ENCODE assay signal across 16 cellular contexts in the genomic region with DNA sequence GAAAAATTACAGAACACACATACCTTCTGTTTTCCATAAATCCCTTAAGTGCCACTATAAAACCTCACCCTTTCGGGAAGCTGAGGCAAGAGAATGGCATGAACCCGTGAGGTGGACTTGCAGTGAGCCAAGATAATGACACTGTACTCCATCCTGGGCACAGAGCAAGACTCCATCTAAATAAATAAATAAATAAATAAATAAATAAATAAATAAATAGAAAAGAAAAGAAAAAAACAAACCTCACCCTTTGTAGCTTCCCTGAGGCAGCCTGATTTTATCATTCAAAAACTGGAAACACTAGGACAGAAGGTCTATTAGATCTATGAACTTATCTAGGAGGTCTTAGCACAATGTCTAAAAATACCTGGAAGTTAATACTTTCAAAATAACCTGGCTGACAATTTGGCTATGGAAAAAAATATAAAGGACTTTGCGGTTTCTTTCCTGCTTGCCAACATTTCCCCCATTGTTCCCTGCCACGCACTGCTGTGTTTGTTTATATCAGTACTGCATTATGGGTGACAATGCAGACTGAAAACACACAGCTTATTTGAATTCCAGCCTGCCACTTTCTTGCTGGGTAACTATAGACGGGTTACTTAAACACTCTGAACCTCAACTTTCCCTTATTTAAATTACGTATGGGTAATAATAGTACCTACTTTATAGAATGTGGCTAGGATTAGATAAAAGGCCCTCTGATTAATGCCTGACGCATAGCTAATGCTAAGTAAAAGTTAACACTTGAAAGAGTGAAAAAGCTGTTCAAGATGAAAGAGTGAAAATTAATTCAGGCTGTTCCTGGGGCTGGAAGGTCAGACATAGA.
"Had no signal": no experiment of that assay in that cellular context is flagged by ENCODE, and none has a peak within 500 bp of the region (broad histone marks: within the 10 kb centered on the region; RNA-seq: fewer than 3 reads in every experiment).

No MANE protein-coding gene starts in this region.

- ATAC-seq: left lobe of liver; natural killer cell treated with Interleukin-12 subunit alpha and Interleukin-12 subunit beta and Interleukin-15 and Interleukin-18, amount 100 ng/mL, for 72 hours; right lobe of liver; stimulated activated memory B cell treated with anti-CD40 and anti-IgM and Interleukin-4, amounts not matched to agents 10 μg/mL and 1 μg/mL and 100 μg/mL, for 72 hours had no signal

- DNase-seq: activated CD4-positive, alpha-beta T cell treated with anti-CD3 and anti-CD28 coated beads, Interleukin-2, amount 50 U/mL, for 4 hours; activated CD4-positive, CD25-positive, alpha-beta regulatory T cell treated with anti-CD3 and anti-CD28 coated beads, Interleukin-2, amount 50 U/mL, for 72 hours; activated naive CD4-positive, alpha-beta T cell treated with anti-CD3 and anti-CD28 coated beads, Interleukin-2, amount 50 U/mL, for 16 hours; activated T-cell treated with anti-CD3 and anti-CD28 coated beads, Interleukin-2, amount 50 U/mL, for 1 hour; adrenal gland; foreskin melanocyte; head of caudate nucleus; islet precursor cell; mesenchymal stem cell; occipital lobe; right lobe of liver; tibial artery; uterus had no signal
